8 cellular contexts compared by ENCODE assay signal in genomic region chr15:31974855-31975421, GRCh38. TPM values are rescaled to one million over a fixed set of nuclear protein-coding genes. Genes with fewer than 3 reads are reported as not detected.
A peak's percentile ranks its signal among the peaks of the same experiment; 100 is the strongest.
DNase-seq lines count a peak whose midpoint lies in the region; ATAC-seq and TF ChIP-seq lines count a peak whose summit lies in the region.

No MANE protein-coding gene starts in this region.

- DNase-seq in Daoy (ENCODE audit: low read depth): peak; percentile 67
- peak; percentile 17 for DNase-seq in HuH-7.5 (ENCODE audit: low spot score)
- DNase-seq in SK-MEL-5 (ENCODE audit: low read depth, low spot score): peak; percentile 70
- peak; percentile 27 for DNase-seq in dedifferentiated amniotic fluid mesenchymal stem cell (ENCODE audit: extremely low spot score)
- peak in 2 of 3 donors; percentile 41 to 67 for DNase-seq in mucosa of descending colon

- H3K9me3 ChIP-seq in mucosa of descending colon: no peaks in the 10 kb centered on the region

- peaks cover 6% of the 10 kb centered on the region for H3K4me1 ChIP-seq in mucosa of descending colon (ENCODE audit: low read depth)

- peak; percentile 58 for ATAC-seq in mucosa of descending colon
- ATAC-seq in HG03457 (IDR thresholded peaks at IDR 0.05; ENCODE audit: unreplicated experiment): no peak
- no peak for ATAC-seq in HG03095 (IDR thresholded peaks at IDR 0.05; ENCODE audit: unreplicated experiment)
- no peak for ATAC-seq in GM18498 (IDR thresholded peaks at IDR 0.05; ENCODE audit: unreplicated experiment)

- H3K4me3 ChIP-seq in mucosa of descending colon: no peak overlapping the region

- intact Hi-C loops in mucosa of descending colon (cut with DNase I, micrococcal nuclease): loop anchor here in 1 of 2 donors (5.0 kb wide), 1 partner anchor 52 kb away; no protein-coding TSS in a partner anchor

- in situ Hi-C loops in SK-MEL-5 (cut with HindIII; ENCODE audit: low pct_unique_long_range_greater_than_20kb, low sequenced_read_pairs): no loop called here

- peak; percentile 52 for TF ChIP-seq CTCF in mucosa of descending colon (IDR thresholded peaks at IDR 0.05)

- no peaks in the 10 kb centered on the region for H3K36me3 ChIP-seq in mucosa of descending colon (ENCODE audit: low read depth)

RNA-seq across cellular contexts. Expression of gene CHRNA7, which starts 55.4 kb away (rescaled TPM):
- total RNA-seq in Daoy (2014; rRNA removed; shearing (Covaris generic)): 2.5 and 4.7 TPM in 2 replicates
- total RNA-seq in SK-MEL-5 (2014; rRNA removed; shearing (Covaris generic)): 10.0 and 10.3 TPM in 2 replicates
- polyA plus RNA-seq in SK-MEL-5 (2015; cell fraction: cytosol; rRNA removed): 13.7 and 18.9 TPM in 2 replicates
- polyA plus RNA-seq in SK-MEL-5 (2015; cell fraction: nucleus; rRNA removed): 10.7 and 25.7 TPM in 2 replicates
- total RNA-seq in mucosa of descending colon: 10 to 100 TPM in 1 of 3 donors, 1 to 10 TPM in 2; 3.4 to 12.2 (median 5.3) TPM

Comparison
In these comparisons a context has a peak if more than half of its experiments do, and no peak if none do; other contexts are left out.
1. DNase-seq: peak in every context shown above with its lines; median percentile 70 in SK-MEL-5; 67 in Daoy; 54 in mucosa of descending colon; 27 in dedifferentiated amniotic fluid mesenchymal stem cell; 17 in HuH-7.5.